ENCODE assay signal across 12 cellular contexts in genomic region chr14:25349269-25349668, GRCh38.
"Had no signal": no experiment of that assay in that cellular context is flagged by ENCODE, and none has a peak within 500 bp of the region (broad histone marks: within the 10 kb centered on the region; RNA-seq: fewer than 3 reads in every experiment).

No MANE protein-coding gene starts in this region.

- H3K4me3 ChIP-seq: breast epithelium, SK-N-MC had no signal

- H3K27me3 ChIP-seq: breast epithelium had no signal

- DNase-seq: activated CD4-positive, alpha-beta T cell treated with anti-CD3 and anti-CD28 coated beads, Interleukin-2, amount 10 ng/mL, durations not matched to agents 7 days and 5 days; activated effector memory CD4-positive, alpha-beta T cell treated with anti-CD3 and anti-CD28 coated beads, Interleukin-2, amount 50 U/mL, for 16 hours; activated T-cell treated with anti-CD3 and anti-CD28 coated beads, Interleukin-2, amount 50 U/mL, for 1 hour; aorta; endodermal cell; erythroblast; head of caudate nucleus; natural killer cell; T-helper 1 cell; trophoblast cell had no signal

- H3K36me3 ChIP-seq: breast epithelium had no signal
